ENCODE assay signal across 1 cellular context in the genomic region with DNA sequence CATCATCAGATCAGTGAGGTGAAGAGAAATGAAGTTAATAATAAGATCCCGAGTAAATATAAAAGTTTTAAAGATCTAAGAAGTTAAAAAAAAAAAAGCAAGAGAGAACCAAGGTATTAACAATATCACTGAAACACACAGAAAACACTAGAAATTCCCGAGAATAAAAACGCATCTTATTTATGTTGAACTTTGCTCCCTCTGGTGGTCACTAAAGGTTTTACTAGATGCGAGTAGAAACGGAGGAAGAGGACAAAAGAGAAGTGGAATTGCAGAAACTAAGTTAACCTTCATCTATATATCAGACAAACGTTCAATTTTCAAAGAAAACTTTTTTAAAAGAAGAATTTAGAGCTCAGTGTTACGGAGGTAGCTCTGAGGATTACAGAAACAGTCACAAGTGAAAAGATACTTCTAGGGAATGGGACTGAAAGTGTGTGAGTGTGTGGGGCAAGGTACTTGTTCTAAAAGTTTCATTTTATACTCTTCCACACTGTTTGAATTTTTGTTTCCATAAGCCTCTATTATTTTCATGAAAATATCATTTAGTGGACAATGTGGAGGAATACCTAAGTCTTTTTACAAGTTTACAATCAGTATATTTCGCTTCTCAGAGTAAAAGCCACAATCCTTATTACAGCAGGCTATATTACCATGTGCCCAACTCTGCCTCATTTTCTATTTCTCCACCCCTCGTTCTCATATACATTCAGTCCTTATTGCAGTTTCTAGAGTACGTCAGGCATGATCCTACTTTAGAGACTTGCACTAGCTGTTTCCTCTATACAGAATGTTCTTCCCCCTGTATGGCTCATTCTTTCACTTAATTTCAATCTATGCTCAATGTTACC.
TF ChIP-seq lines count a peak whose summit lies in the region.

No MANE protein-coding gene starts in this region.

TF ChIP-seq in SK-N-SH, 30 proteins besides CTCF, POLR2A, EP300 and RAD21 (continued from another document):
- TF ChIP-seq NRF1 (IDR thresholded peaks at IDR 0.05; ENCODE audit: low read depth, low read length), result no peak
